ENCODE assay signal across 8 cellular contexts in genomic region chr2:239882335-239882734, GRCh38.
A peak's percentile ranks its signal among the peaks of the same experiment; 100 is the strongest.
DNase-seq lines count a peak whose midpoint lies in the region; ATAC-seq and TF ChIP-seq lines count a peak whose summit lies in the region.

No MANE protein-coding gene starts in this region.

- H3K4me3 ChIP-seq in WI38 (ENCODE audit: low read depth, low read length) (no peak overlapping the region), cardiac fibroblast (replicated peaks in 1 of 2; ENCODE audit: low read depth in 2 of 2, low read length in 2 of 2) (no peak overlapping the region), liver (ENCODE audit: low read depth in 1 of 3, low read length in 3 of 3) (no peak overlapping the region)

- H3K36me3 ChIP-seq in liver (ENCODE audit: control insufficient read depth in 4 of 4, insufficient read depth in 3 of 4, low read depth in 1 of 4, low read length in 3 of 4), result no peaks in the 10 kb centered on the region

- H3K27ac ChIP-seq in liver (ENCODE audit: low read depth in 1 of 2, low read length in 2 of 2), result no peak overlapping the region

- no peaks in the 10 kb centered on the region for H3K4me1 ChIP-seq in liver (ENCODE audit: control insufficient read depth in 4 of 4, insufficient read depth in 4 of 4, low read length in 3 of 4)

- H3K9me3 ChIP-seq in liver (ENCODE audit: control insufficient read depth in 4 of 4, low read length in 3 of 4), result peaks cover 0 to 10% (median 8%) of the 10 kb centered on the region in 4 donors

- peak; percentile 81 to 82 for TF ChIP-seq RAD21 in liver (IDR thresholded peaks at IDR 0.05)

- 28% methylated on average over 5 of the region's 5 CpGs for WGBS in liver

- no peak overlapping the region for H3K9ac ChIP-seq in liver (ENCODE audit: low read depth in 1 of 2, low read length in 2 of 2)

- TF ChIP-seq CTCF in WI38 (IDR thresholded peaks at IDR 0.05; ENCODE audit: low read depth, low read length) (peak; percentile 28; the same call in 1 of the 2 replicates), cardiac fibroblast (IDR thresholded peaks at IDR 0.05; ENCODE audit: low read depth, low read length) (peak; percentile 26), liver (IDR thresholded peaks at IDR 0.05; ENCODE audit: low read depth, low read length, missing input control) (peak; percentile 68)

- no peaks in the 10 kb centered on the region for H3K27me3 ChIP-seq in liver (ENCODE audit: control insufficient read depth in 4 of 4, insufficient read depth in 4 of 4, low read length in 3 of 4)

- peak; percentile 36 for DNase-seq in CD1c-positive myeloid dendritic cell (ENCODE audit: extremely low spot score)
- peak; percentile 52 for DNase-seq in HuH-7 (ENCODE audit: low spot score)
- DNase-seq in cardiac fibroblast (ENCODE audit: low read depth in 2 of 2), result peak; percentile 17 to 23
- peak; percentile 22 for DNase-seq in stimulated activated CD8-positive, alpha-beta memory T cell treated with anti-CD3 and anti-CD28 coated beads, Interleukin-15, amount 100 ng/mL, for 24 hours (ENCODE audit: low read depth)

- ATAC-seq in HG02970 (IDR thresholded peaks at IDR 0.05; ENCODE audit: low FRiP score, unreplicated experiment) (no peak), HG02885 (IDR thresholded peaks at IDR 0.05; ENCODE audit: poor library complexity, unreplicated experiment) (no peak)

TF ChIP-seq in liver, 16 proteins besides CTCF, POLR2A, EP300 and RAD21:
- TF ChIP-seq SP1 (IDR thresholded peaks at IDR 0.05), result no peak
- no peak for TF ChIP-seq RXRA (IDR thresholded peaks at IDR 0.05)
TF ChIP-seq in liver: peak in this region for 0.
